In genomic region chr5:93017854-93018253, GRCh38 we compare ENCODE assay signal across 12 cellular contexts.
DNase-seq lines count a peak whose midpoint lies in the region; ATAC-seq, FAIRE-seq and TF ChIP-seq lines count a peak whose summit lies in the region.
"Had no signal": no experiment of that assay in that cellular context is flagged by ENCODE, and none has a peak within 500 bp of the region (broad histone marks: within the 10 kb centered on the region; RNA-seq: fewer than 3 reads in every experiment).

No MANE protein-coding gene starts in this region.

- H3K4me3 ChIP-seq in AG04449 (ENCODE audit: low read depth, low read length) = no peak overlapping the region
- no peak overlapping the region for H3K4me3 ChIP-seq in adipocyte (ENCODE audit: low read length)
- no peak overlapping the region for H3K4me3 ChIP-seq in foreskin fibroblast (ENCODE audit: low read depth in 1 of 2, low read length in 2 of 2)
- H3K4me3 ChIP-seq in tibial nerve = no peak overlapping the region
- H3K4me3 ChIP-seq: SJCRH30, testis had no signal

- no peak overlapping the region for H3K27ac ChIP-seq in tibial nerve
- H3K27ac ChIP-seq: SJCRH30, testis had no signal

- TF ChIP-seq CTCF in AG04449 (IDR thresholded peaks at IDR 0.05; ENCODE audit: insufficient read depth, low read length, missing control alignments) (no peak), foreskin fibroblast (IDR thresholded peaks at IDR 0.05; ENCODE audit: low read depth, low read length) (no peak), tibial nerve (IDR thresholded peaks at IDR 0.05) (no peak)

- TF ChIP-seq POLR2A in H54 (IDR thresholded peaks at IDR 0.05; ENCODE audit: low read depth, low read length) (no peak), tibial nerve (IDR thresholded peaks at IDR 0.05) (no peak)

- no peak for TF ChIP-seq EP300 in tibial nerve (IDR thresholded peaks at IDR 0.05)

- no peaks in the 10 kb centered on the region for H3K4me1 ChIP-seq in adipocyte (ENCODE audit: control insufficient read depth, insufficient read depth, low read length)
- peaks cover 0 to 2% (median 0%) of the 10 kb centered on the region in 4 donors for H3K4me1 ChIP-seq in tibial nerve
- H3K4me1 ChIP-seq: testis had no signal

- POLR2A ChIA-PET in AG04449 (lab: Yijun Ruan, JAX) = no interaction called here

- peak; percentile 83 for FAIRE-seq in H54 (lab: Jason Lieb, UNC)

- H3K27me3 ChIP-seq in adipocyte (replicated peaks; ENCODE audit: control insufficient read depth, insufficient read depth, low read length) = no peaks in the 10 kb centered on the region
- H3K27me3 ChIP-seq in tibial nerve = no peaks in the 10 kb centered on the region
- H3K27me3 ChIP-seq: SJCRH30, testis had no signal

- DNase-seq in AG04449 (ENCODE audit: low read depth, low spot score) = peak; percentile 34
- DNase-seq in H54 (ENCODE audit: insufficient read length, low spot score) = no peak
- DNase-seq in adipocyte (ENCODE audit: low read depth) = peak; percentile 72
- peak; percentile 61 to 79 for DNase-seq in foreskin fibroblast
- no peak for DNase-seq in NCI-H748 treated with DMSO at 0.1 percent for 48 hours (lab: John Stamatoyannopoulos, UW)
- DNase-seq in tibial nerve (ENCODE audit: low spot score in 2 of 2) = no peak
- DNase-seq: activated naive CD4-positive, alpha-beta T cell treated with anti-CD3 and anti-CD28 coated beads for 36 hours; NCI-H2081 treated with DMSO at 0.1 percent for 48 hours; SJCRH30; testis had no signal

- H3K9me3 ChIP-seq in adipocyte (ENCODE audit: control insufficient read depth, low read length) (no peaks in the 10 kb centered on the region), tibial nerve (no peaks in the 10 kb centered on the region)
- H3K9me3 ChIP-seq: SJCRH30, testis had no signal

- H3K36me3 ChIP-seq in adipocyte (ENCODE audit: control insufficient read depth, insufficient read depth, low read length, severe bottlenecking) (no peaks in the 10 kb centered on the region), tibial nerve (no peaks in the 10 kb centered on the region)
- H3K36me3 ChIP-seq: SJCRH30 had no signal

- no peak overlapping the region for H3K9ac ChIP-seq in adipocyte (ENCODE audit: low read length)

- 86 to 94% methylated on average over 2 of the region's 2 CpGs for WGBS in tibial nerve, 2 donors

- CTCF ChIA-PET in AG04449 (lab: Yijun Ruan, JAX) = no interaction called here

- ATAC-seq in GM19463 (IDR thresholded peaks at IDR 0.05; ENCODE audit: unreplicated experiment) (no peak), HG02642 (IDR thresholded peaks at IDR 0.05; ENCODE audit: poor library complexity, unreplicated experiment) (no peak)

Comparison
In these comparisons a context has a peak if more than half of its experiments do, and no peak if none do; other contexts are left out.
1. DNase-seq: peak in AG04449 (single experiment), adipocyte (single experiment) and foreskin fibroblast (2 of 2); none in H54 (single experiment), NCI-H748 treated with DMSO at 0.1 percent for 48 hours (single experiment) and tibial nerve (0 of 2).